In the genomic region with DNA sequence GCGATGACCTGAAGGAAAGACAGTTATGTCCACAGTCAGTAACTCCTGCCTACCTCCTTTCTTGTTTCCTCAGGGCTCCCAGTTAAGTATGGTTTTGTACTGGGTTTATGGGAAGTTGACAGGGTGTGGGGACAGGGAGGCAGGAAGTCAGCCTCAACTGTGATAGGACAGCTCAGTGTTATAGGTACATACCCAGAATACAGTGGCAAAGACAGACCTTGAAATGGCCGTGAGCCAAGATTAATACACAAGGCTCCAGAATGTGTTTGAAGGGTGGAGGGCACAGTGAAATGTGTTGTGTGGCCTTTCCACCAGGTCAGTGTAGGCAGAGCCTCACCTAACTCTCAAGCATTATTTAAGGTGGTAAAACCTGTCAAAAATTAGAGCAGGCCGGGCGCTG, we compare ENCODE assay signal across 1 cellular context.
TF ChIP-seq lines count a peak whose summit lies in the region.

No MANE protein-coding gene starts in this region.

TF ChIP-seq in H1, 55 proteins besides CTCF, POLR2A, EP300 and RAD21:
- TF ChIP-seq RBBP5 (IDR thresholded peaks at IDR 0.05; ENCODE audit: borderline replicate concordance, low read depth, low read length) (no peak), ASH2L (IDR thresholded peaks at IDR 0.05; ENCODE audit: low read length) (no peak), TEAD4 (IDR thresholded peaks at IDR 0.05; ENCODE audit: low read depth, low read length) (no peak), HDAC2 (IDR thresholded peaks at IDR 0.05; ENCODE audit: borderline replicate concordance in 1 of 2, low read depth in 2 of 2, low read length in 2 of 2) (no peak), CBX5 (IDR thresholded peaks at IDR 0.05; ENCODE audit: low read depth, low read length) (no peak), SUZ12 (IDR thresholded peaks at IDR 0.05; ENCODE audit: low read length) (no peak), BRCA1 (IDR thresholded peaks at IDR 0.05; ENCODE audit: low read depth, low read length) (no peak)
- TF ChIP-seq, protein P1, sequence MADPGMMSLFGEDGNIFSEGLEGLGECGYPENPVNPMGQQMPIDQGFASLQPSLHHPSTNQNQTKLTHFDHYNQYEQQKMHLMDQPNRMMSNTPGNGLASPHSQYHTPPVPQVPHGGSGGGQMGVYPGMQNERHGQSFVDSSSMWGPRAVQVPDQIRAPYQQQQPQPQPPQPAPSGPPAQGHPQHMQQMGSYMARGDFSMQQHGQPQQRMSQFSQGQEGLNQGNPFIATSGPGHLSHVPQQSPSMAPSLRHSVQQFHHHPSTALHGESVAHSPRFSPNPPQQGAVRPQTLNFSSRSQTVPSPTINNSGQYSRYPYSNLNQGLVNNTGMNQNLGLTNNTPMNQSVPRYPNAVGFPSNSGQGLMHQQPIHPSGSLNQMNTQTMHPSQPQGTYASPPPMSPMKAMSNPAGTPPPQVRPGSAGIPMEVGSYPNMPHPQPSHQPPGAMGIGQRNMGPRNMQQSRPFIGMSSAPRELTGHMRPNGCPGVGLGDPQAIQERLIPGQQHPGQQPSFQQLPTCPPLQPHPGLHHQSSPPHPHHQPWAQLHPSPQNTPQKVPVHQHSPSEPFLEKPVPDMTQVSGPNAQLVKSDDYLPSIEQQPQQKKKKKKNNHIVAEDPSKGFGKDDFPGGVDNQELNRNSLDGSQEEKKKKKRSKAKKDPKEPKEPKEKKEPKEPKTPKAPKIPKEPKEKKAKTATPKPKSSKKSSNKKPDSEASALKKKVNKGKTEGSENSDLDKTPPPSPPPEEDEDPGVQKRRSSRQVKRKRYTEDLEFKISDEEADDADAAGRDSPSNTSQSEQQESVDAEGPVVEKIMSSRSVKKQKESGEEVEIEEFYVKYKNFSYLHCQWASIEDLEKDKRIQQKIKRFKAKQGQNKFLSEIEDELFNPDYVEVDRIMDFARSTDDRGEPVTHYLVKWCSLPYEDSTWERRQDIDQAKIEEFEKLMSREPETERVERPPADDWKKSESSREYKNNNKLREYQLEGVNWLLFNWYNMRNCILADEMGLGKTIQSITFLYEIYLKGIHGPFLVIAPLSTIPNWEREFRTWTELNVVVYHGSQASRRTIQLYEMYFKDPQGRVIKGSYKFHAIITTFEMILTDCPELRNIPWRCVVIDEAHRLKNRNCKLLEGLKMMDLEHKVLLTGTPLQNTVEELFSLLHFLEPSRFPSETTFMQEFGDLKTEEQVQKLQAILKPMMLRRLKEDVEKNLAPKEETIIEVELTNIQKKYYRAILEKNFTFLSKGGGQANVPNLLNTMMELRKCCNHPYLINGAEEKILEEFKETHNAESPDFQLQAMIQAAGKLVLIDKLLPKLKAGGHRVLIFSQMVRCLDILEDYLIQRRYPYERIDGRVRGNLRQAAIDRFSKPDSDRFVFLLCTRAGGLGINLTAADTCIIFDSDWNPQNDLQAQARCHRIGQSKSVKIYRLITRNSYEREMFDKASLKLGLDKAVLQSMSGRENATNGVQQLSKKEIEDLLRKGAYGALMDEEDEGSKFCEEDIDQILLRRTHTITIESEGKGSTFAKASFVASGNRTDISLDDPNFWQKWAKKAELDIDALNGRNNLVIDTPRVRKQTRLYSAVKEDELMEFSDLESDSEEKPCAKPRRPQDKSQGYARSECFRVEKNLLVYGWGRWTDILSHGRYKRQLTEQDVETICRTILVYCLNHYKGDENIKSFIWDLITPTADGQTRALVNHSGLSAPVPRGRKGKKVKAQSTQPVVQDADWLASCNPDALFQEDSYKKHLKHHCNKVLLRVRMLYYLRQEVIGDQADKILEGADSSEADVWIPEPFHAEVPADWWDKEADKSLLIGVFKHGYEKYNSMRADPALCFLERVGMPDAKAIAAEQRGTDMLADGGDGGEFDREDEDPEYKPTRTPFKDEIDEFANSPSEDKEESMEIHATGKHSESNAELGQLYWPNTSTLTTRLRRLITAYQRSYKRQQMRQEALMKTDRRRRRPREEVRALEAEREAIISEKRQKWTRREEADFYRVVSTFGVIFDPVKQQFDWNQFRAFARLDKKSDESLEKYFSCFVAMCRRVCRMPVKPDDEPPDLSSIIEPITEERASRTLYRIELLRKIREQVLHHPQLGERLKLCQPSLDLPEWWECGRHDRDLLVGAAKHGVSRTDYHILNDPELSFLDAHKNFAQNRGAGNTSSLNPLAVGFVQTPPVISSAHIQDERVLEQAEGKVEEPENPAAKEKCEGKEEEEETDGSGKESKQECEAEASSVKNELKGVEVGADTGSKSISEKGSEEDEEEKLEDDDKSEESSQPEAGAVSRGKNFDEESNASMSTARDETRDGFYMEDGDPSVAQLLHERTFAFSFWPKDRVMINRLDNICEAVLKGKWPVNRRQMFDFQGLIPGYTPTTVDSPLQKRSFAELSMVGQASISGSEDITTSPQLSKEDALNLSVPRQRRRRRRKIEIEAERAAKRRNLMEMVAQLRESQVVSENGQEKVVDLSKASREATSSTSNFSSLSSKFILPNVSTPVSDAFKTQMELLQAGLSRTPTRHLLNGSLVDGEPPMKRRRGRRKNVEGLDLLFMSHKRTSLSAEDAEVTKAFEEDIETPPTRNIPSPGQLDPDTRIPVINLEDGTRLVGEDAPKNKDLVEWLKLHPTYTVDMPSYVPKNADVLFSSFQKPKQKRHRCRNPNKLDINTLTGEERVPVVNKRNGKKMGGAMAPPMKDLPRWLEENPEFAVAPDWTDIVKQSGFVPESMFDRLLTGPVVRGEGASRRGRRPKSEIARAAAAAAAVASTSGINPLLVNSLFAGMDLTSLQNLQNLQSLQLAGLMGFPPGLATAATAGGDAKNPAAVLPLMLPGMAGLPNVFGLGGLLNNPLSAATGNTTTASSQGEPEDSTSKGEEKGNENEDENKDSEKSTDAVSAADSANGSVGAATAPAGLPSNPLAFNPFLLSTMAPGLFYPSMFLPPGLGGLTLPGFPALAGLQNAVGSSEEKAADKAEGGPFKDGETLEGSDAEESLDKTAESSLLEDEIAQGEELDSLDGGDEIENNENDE (IDR thresholded peaks at IDR 0.05; ENCODE audit: insufficient replicate concordance, low read length): no peak
